Comparison of ENCODE assay signal across 28 cellular contexts in the genomic region with DNA sequence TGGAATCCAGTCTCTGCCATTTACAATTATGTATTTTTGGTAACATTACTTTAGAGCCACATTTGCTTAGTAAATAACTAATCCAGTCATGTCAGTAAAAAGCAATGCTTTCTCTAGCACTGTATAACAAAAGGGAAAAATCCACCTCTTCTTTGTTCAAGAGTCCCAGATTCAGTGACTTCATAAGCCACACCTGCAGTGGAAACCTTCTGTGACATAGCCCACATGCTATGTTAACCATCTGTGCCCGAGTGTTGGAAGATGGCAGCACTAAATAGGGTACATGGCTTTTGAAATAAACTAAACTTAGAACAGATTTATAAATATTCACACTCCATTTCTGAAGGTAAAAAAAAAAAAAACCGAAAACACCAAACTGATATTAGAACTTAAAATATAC.
"Had no signal": no experiment of that assay in that cellular context is flagged by ENCODE, and none has a peak within 500 bp of the region (broad histone marks: within the 10 kb centered on the region; RNA-seq: fewer than 3 reads in every experiment).

No MANE protein-coding gene starts in this region.

- H3K27ac ChIP-seq: brain microvascular endothelial cell, SJCRH30, SK-N-MC, WERI-Rb-1 had no signal

- H3K4me3 ChIP-seq: SJCRH30, SK-N-MC had no signal

- H3K9me3 ChIP-seq: SJCRH30 had no signal

- H3K36me3 ChIP-seq: brain microvascular endothelial cell, SJCRH30, WERI-Rb-1 had no signal

- DNase-seq: activated CD4-positive, alpha-beta memory T cell treated with anti-CD3 and anti-CD28 coated beads, Interleukin-2, amount 10 ng/mL, durations not matched to agents 7 days and 5 days; activated CD4-positive, alpha-beta T cell treated with anti-CD3 and anti-CD28 coated beads for 1 hour; activated CD4-positive, alpha-beta T cell treated with anti-CD3 and anti-CD28 coated beads for 48 hours; activated CD4-positive, CD25-positive, alpha-beta regulatory T cell; activated CD8-positive, alpha-beta memory T cell treated with anti-CD3 and anti-CD28 coated beads for 24 hours; activated CD8-positive, alpha-beta memory T cell treated with anti-CD3 and anti-CD28 coated beads, Interleukin-2, amount 10 ng/mL, durations not matched to agents 7 days and 5 days; activated CD8-positive, alpha-beta memory T cell treated with anti-CD3 and anti-CD28 coated beads, Interleukin-2, amount 50 U/mL, for 48 hours; activated effector memory CD4-positive, alpha-beta T cell treated with anti-CD3 and anti-CD28 coated beads, Interleukin-2, amount 50 U/mL, for 16 hours; activated naive CD4-positive, alpha-beta T cell; activated naive CD4-positive, alpha-beta T cell treated with anti-CD3 and anti-CD28 coated beads, Interleukin-2, amount 50 U/mL, for 16 hours; activated naive CD8-positive, alpha-beta T cell treated with anti-CD3 and anti-CD28 coated beads for 36 hours; activated T-cell treated with anti-CD3 and anti-CD28 coated beads, Interleukin-2, amount 50 U/mL, for 72 hours; amniotic stem cell; aorta; brain microvascular endothelial cell; NCI-H1092 treated with DMSO at 0.1 percent for 48 hours; NCI-H1930; NCI-H2081 treated with DMSO at 0.1 percent for 48 hours; NCI-H226; NCI-H446 treated with DMSO at 0.1 percent for 48 hours; NCI-H524; OCI-M1; SHP77; SJCRH30; T1000; WERI-Rb-1 had no signal

- ATAC-seq: activated CD8-positive, alpha-beta memory T cell treated with anti-CD3 and anti-CD28 coated beads, Interleukin-2, amount 10 ng/mL, durations not matched to agents 7 days and 5 days; activated T-cell treated with anti-CD3 and anti-CD28 coated beads, Interleukin-2, amount 50 U/mL, for 72 hours; activated T-helper 17 cell treated with anti-CD3 and anti-CD28 coated beads, Interleukin-2, amount 50 U/mL, for 72 hours had no signal

- H3K27me3 ChIP-seq: brain microvascular endothelial cell had no signal

- H3K4me1 ChIP-seq: SJCRH30 had no signal
